ENCODE assay signal across 9 cellular contexts in genomic region chr5:42718591-42718990, GRCh38. TPM values are rescaled to one million over a fixed set of nuclear protein-coding genes. Genes with fewer than 3 reads are reported as not detected.
DNase-seq lines count a peak whose midpoint lies in the region; ATAC-seq and TF ChIP-seq lines count a peak whose summit lies in the region.
"Had no signal": no experiment of that assay in that cellular context is flagged by ENCODE, and none has a peak within 500 bp of the region (broad histone marks: within the 10 kb centered on the region; RNA-seq: fewer than 3 reads in every experiment).

No MANE protein-coding gene starts in this region.

- H3K27me3 ChIP-seq in SJCRH30: no peaks in the 10 kb centered on the region

- H3K4me3 Mint-ChIP-seq in central memory CD8-positive, alpha-beta T cell: peak overlapping the region; percentile 33

- peaks cover 15% of the 10 kb centered on the region for H3K4me1 Mint-ChIP-seq in central memory CD8-positive, alpha-beta T cell

- no peak for TF ChIP-seq CTCF in GM13977 (IDR thresholded peaks at IDR 0.05; ENCODE audit: extremely low read depth, insufficient read depth, missing control alignments)

- no peak overlapping the region for H3K27ac Mint-ChIP-seq in central memory CD8-positive, alpha-beta T cell (ENCODE audit: low read depth)

- in situ Hi-C loops in GM13977 (cut with MboI; ENCODE audit: low pct_unique_long_range_greater_than_20kb, low sequenced_read_pairs, unreplicated experiment): no loop called here

- H3K4me1 ChIP-seq in SJCRH30: no peaks in the 10 kb centered on the region

- no peaks in the 10 kb centered on the region for H3K9me3 ChIP-seq in SJCRH30 (replicated peaks)
- H3K9me3 ChIP-seq: thoracic aorta had no signal

- peaks cover 14% of the 10 kb centered on the region for H3K27me3 Mint-ChIP-seq in central memory CD8-positive, alpha-beta T cell

- H3K4me3 ChIP-seq in Jurkat, Clone E6-1 (ENCODE audit: low read length): no peak overlapping the region
- no peak overlapping the region for H3K4me3 ChIP-seq in SJCRH30
- H3K4me3 ChIP-seq: thoracic aorta had no signal

- ATAC-seq in GM18502 (IDR thresholded peaks at IDR 0.05; ENCODE audit: poor library complexity, unreplicated experiment): peak; percentile 91
- peak; percentile 86 for ATAC-seq in GM21737 (IDR thresholded peaks at IDR 0.05; ENCODE audit: unreplicated experiment)
- ATAC-seq in central memory CD8-positive, alpha-beta T cell (replicated peaks; ENCODE audit: extremely low read depth, poor library complexity, severe bottlenecking): peak; percentile 79

- no peaks in the 10 kb centered on the region for H3K36me3 Mint-ChIP-seq in central memory CD8-positive, alpha-beta T cell (ENCODE audit: insufficient read depth)

- no peak overlapping the region for H3K27ac ChIP-seq in SJCRH30
- H3K27ac ChIP-seq: thoracic aorta had no signal

- DNase-seq in Jurkat, Clone E6-1 (ENCODE audit: low read depth, low spot score): peak; percentile 7
- DNase-seq in central memory CD8-positive, alpha-beta T cell (ENCODE audit: low spot score in 2 of 2): no peak
- DNase-seq in SJCRH30 (no peak), NCI-H82 treated with DMSO at 0.1 percent for 48 hours (lab: John Stamatoyannopoulos, UW; ENCODE audit: unreplicated experiment) (no peak), NCI-H526 (lab: John Stamatoyannopoulos, UW) (no peak), GM13977 (ENCODE audit: low spot score) (no peak)

- no peaks in the 10 kb centered on the region for H3K9me3 Mint-ChIP-seq in central memory CD8-positive, alpha-beta T cell

- H3K36me3 ChIP-seq in SJCRH30: peaks cover 4% of the 10 kb centered on the region; the same call in 1 of the 2 replicates
- H3K36me3 ChIP-seq: thoracic aorta had no signal

RNA-seq across cellular contexts. Expression of gene CCDC152, which starts 38.0 kb away (rescaled TPM):
- 7.1 TPM for polyA plus RNA-seq in Jurkat, Clone E6-1 (2012; ENCODE audit: insufficient read depth, insufficient read length)
- total RNA-seq in SJCRH30 (2014; rRNA removed; shearing (Covaris generic)): 0.20 and 0.23 TPM in 2 replicates
